16 cellular contexts compared by ENCODE assay signal in the genomic region with DNA sequence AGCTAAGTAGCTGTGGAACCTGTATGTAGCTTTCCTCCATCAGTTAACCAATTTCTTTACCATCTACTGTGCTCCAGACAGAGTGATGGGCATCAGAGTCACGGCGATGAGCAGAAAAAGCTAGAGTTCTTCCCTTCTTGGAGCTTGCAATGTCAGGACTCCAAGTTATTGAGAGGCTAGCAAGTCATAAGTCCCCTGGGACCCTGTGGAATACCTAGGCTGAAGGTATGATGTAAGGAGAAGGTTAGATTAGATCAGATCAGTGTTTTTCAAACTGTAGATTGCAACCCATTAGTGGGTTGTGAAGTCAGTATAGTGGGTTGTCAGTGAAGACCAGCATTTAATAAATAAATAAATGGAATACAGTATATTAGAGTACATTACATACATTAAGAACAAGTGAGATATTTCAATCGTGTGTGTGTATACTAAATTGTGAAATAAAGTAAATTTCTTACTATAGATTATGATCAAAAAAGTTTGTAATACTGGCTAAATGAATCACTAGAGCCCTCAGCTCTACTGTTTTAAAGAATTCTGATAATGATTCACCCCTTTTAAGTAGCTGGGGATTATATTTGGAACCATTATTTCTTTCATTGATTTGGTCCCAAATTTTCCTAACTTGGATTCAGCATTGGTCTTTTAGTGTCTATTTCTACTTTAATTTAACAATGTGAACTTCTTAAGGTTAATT. TPM values are rescaled to one million over a fixed set of nuclear protein-coding genes. Genes with fewer than 3 reads are reported as not detected.
"Had no signal": no experiment of that assay in that cellular context is flagged by ENCODE, and none has a peak within 500 bp of the region (broad histone marks: within the 10 kb centered on the region; RNA-seq: fewer than 3 reads in every experiment).

No MANE protein-coding gene starts in this region.

- DNase-seq: activated CD4-positive, alpha-beta T cell treated with anti-CD3 and anti-CD28 coated beads, Interleukin-2, amount 50 U/mL, for 1 hour; activated CD8-positive, alpha-beta memory T cell treated with anti-CD3 and anti-CD28 coated beads for 24 hours; activated gamma-delta T cell treated with Interleukin-2 at 50 U/mL for 16 hours; amygdala; effector memory CD4-positive, alpha-beta T cell; kidney; left ventricle myocardium inferior; naive thymus-derived CD8-positive, alpha-beta T cell; stimulated activated CD4-positive, alpha-beta T cell treated with anti-CD3 and anti-CD28 coated beads, Interleukin-2, amount 100 ng/mL, for 48 hours had no signal

- H3K9me3 ChIP-seq: left ventricle myocardium inferior, neutrophil, tibial nerve had no signal

- H3K27ac Mint-ChIP-seq: activated naive CD8-positive, alpha-beta T cell; brain; naive thymus-derived CD8-positive, alpha-beta T cell; stimulated activated memory B cell treated with anti-CD40 and anti-IgM and Interleukin-4, amounts not matched to agents 10 μg/mL and 1 μg/mL and 100 μg/mL, for 72 hours had no signal

- ATAC-seq: activated CD4-positive, CD25-positive, alpha-beta regulatory T cell treated with anti-CD3 and anti-CD28 coated beads, Interleukin-2, amount 50 U/mL, for 24 hours; naive thymus-derived CD8-positive, alpha-beta T cell had no signal

- H3K36me3 Mint-ChIP-seq: activated naive CD8-positive, alpha-beta T cell; brain; naive thymus-derived CD8-positive, alpha-beta T cell; stimulated activated memory B cell treated with anti-CD40 and anti-IgM and Interleukin-4, amounts not matched to agents 10 μg/mL and 1 μg/mL and 100 μg/mL, for 72 hours had no signal

- H3K27ac ChIP-seq: left ventricle myocardium inferior, neutrophil, tibial nerve had no signal

- H3K4me1 Mint-ChIP-seq: brain; central memory CD8-positive, alpha-beta T cell; naive thymus-derived CD8-positive, alpha-beta T cell; stimulated activated memory B cell treated with anti-CD40 and anti-IgM and Interleukin-4, amounts not matched to agents 10 μg/mL and 1 μg/mL and 100 μg/mL, for 72 hours had no signal

- H3K36me3 ChIP-seq: left ventricle myocardium inferior, neutrophil, tibial nerve had no signal

- H3K27me3 ChIP-seq: tibial nerve had no signal

- H3K4me1 ChIP-seq: left ventricle myocardium inferior, tibial nerve had no signal

- H3K4me3 Mint-ChIP-seq: activated naive CD8-positive, alpha-beta T cell; brain; central memory CD8-positive, alpha-beta T cell; naive thymus-derived CD8-positive, alpha-beta T cell; stimulated activated memory B cell treated with anti-CD40 and anti-IgM and Interleukin-4, amounts not matched to agents 10 μg/mL and 1 μg/mL and 100 μg/mL, for 72 hours had no signal

- H3K4me3 ChIP-seq: left ventricle myocardium inferior, tibial nerve had no signal

RNA-seq across cellular contexts. Expression of a gene that starts 52.3 kb away (rescaled TPM):
- total RNA-seq: naive thymus-derived CD8-positive, alpha-beta T cell had no signal
- polyA plus RNA-seq: naive thymus-derived CD8-positive, alpha-beta T cell had no signal
